ENCODE assay signal across 11 cellular contexts in the genomic region with DNA sequence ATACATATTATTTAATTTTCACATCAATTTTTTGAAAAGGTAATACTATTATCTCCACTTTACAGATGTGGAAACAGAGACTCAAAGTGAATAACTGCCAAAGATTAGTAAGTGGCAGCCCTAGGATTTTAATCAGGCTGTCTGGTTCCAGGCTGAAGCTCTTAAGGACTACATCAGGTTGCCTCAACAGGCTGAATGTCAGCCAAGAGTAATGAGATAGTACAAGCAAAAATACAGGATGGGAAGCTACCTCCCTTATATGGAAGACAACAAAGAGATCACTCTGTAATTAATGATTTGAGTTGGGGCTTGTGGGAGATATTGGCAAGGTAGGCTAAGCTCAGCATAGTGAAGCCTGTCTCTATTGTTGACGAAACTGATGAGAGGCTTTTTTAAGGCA.
"Had no signal": no experiment of that assay in that cellular context is flagged by ENCODE, and none has a peak within 500 bp of the region (broad histone marks: within the 10 kb centered on the region; RNA-seq: fewer than 3 reads in every experiment).

No MANE protein-coding gene starts in this region.

- DNase-seq: activated naive CD4-positive, alpha-beta T cell treated with anti-CD3 and anti-CD28 coated beads, Interleukin-2, amount 50 U/mL, for 16 hours; adrenal gland; cortex of kidney; effector memory CD4-positive, alpha-beta T cell; left ventricle myocardium inferior; mesendoderm; pancreas had no signal

- H3K27ac ChIP-seq: adrenal gland, epithelial cell of prostate, gastroesophageal sphincter, left ventricle myocardium inferior, pancreas had no signal

- H3K4me3 ChIP-seq: adrenal gland, gastroesophageal sphincter, left ventricle myocardium inferior, pancreas had no signal

- H3K4me3 Mint-ChIP-seq: neural crest cell had no signal

- H3K9me3 Mint-ChIP-seq: neural crest cell had no signal

- H3K36me3 ChIP-seq: adrenal gland, gastroesophageal sphincter, left ventricle myocardium inferior, pancreas had no signal

- H3K9me3 ChIP-seq: adrenal gland, gastroesophageal sphincter, left ventricle myocardium inferior, pancreas had no signal

- ATAC-seq: activated CD4-positive, CD25-positive, alpha-beta regulatory T cell treated with anti-CD3 and anti-CD28 coated beads, Interleukin-2, amount 50 U/mL, for 24 hours; gastroesophageal sphincter; pancreas had no signal

- H3K27me3 ChIP-seq: adrenal gland, gastroesophageal sphincter, pancreas had no signal
